Comparison of ENCODE assay signal across 9 cellular contexts in genomic region chr12:53500119-53500775, GRCh38. TPM values are rescaled to one million over a fixed set of nuclear protein-coding genes. Genes with fewer than 3 reads are reported as not detected.
DNase-seq lines count a peak whose midpoint lies in the region; ATAC-seq, FAIRE-seq and TF ChIP-seq lines count a peak whose summit lies in the region.
"Had no signal": no experiment of that assay in that cellular context is flagged by ENCODE, and none has a peak within 500 bp of the region (broad histone marks: within the 10 kb centered on the region; RNA-seq: fewer than 3 reads in every experiment).

No MANE protein-coding gene starts in this region.

- peak overlapping the region in 1 of 2 experiments; percentile 50 for H3K23ac ChIP-seq in mesenchymal stem cell (ENCODE audit: low read length in 2 of 2)

- H3K4ac ChIP-seq in mesenchymal stem cell (ENCODE audit: low read depth in 1 of 2, low read length in 2 of 2) = peak overlapping the region; percentile 94 to 97

- H3K27ac ChIP-seq in OCI-LY1 (ENCODE audit: low read depth, low read length, poor library complexity, severe bottlenecking) (peak overlapping the region; percentile 86), coronary artery (peak overlapping the region; percentile 96 to 99), mesenchymal stem cell (ENCODE audit: low read length, poor library complexity, severe bottlenecking) (peak overlapping the region; percentile 95), urinary bladder (ENCODE audit: low read depth) (peak overlapping the region; percentile 94)

- H2BK12ac ChIP-seq in mesenchymal stem cell (ENCODE audit: low read length in 2 of 2) = peak overlapping the region in 1 of 2 experiments; percentile 62

- peak; percentile 45 for DNase-seq in NCI-H2196 (lab: John Stamatoyannopoulos, UW; ENCODE audit: unreplicated experiment)
- DNase-seq in NCI-H2196 treated with DMSO at 0.1 percent for 48 hours (lab: John Stamatoyannopoulos, UW; ENCODE audit: unreplicated experiment) = no peak
- DNase-seq in coronary artery (ENCODE audit: low spot score) = no peak
- DNase-seq in mesenchymal stem cell = peak; percentile 96
- no peak for DNase-seq in urothelium cell line (ENCODE audit: low spot score)

- H3K27me3 ChIP-seq in OCI-LY1 (ENCODE audit: insufficient read depth, low read length) (no peaks in the 10 kb centered on the region), mesenchymal stem cell (ENCODE audit: control insufficient read depth in 1 of 2, insufficient read depth in 1 of 2, low read length in 2 of 2) (no peaks in the 10 kb centered on the region)

- H4K20me1 ChIP-seq in OCI-LY1 (ENCODE audit: insufficient read depth, low read length) = no peaks in the 10 kb centered on the region

- H2BK5ac ChIP-seq in mesenchymal stem cell (ENCODE audit: low read depth, low read length, poor library complexity, severe bottlenecking) = peak overlapping the region; percentile 75

- no peaks in the 10 kb centered on the region for H3K9me2 ChIP-seq in OCI-LY1 (ENCODE audit: low read depth, low read length)

- H3K4me3 ChIP-seq in OCI-LY1 (ENCODE audit: low read depth, low read length, poor library complexity, severe bottlenecking) (peak overlapping the region; percentile 80), coronary artery (peak overlapping the region; percentile 84), mesenchymal stem cell (ENCODE audit: insufficient read depth in 1 of 2, low read depth in 1 of 2, low read length in 2 of 2) (peak overlapping the region; percentile 55 to 94), urinary bladder (ENCODE audit: low read depth, low read length) (peak overlapping the region; percentile 54)

- H3K9me3 ChIP-seq in OCI-LY1 (ENCODE audit: low read length) (no peaks in the 10 kb centered on the region), mesenchymal stem cell (ENCODE audit: control insufficient read depth, low read length) (no peaks in the 10 kb centered on the region)

- peak overlapping the region; percentile 92 to 93 for H3K18ac ChIP-seq in mesenchymal stem cell (ENCODE audit: low read depth in 1 of 2, low read length in 2 of 2)

- no peaks in the 10 kb centered on the region for H3F3A ChIP-seq in OCI-LY1 (ENCODE audit: insufficient read depth, low read length)

- ATAC-seq in HG02870 (IDR thresholded peaks at IDR 0.05; ENCODE audit: unreplicated experiment) = no peak

- no peak for FAIRE-seq in urothelium cell line (lab: Jason Lieb, UNC)

- peak overlapping the region; percentile 69 for H2AK5ac ChIP-seq in mesenchymal stem cell (ENCODE audit: low read length, severe bottlenecking)

- H3K9ac ChIP-seq in OCI-LY1 (ENCODE audit: low read length) (peak overlapping the region; percentile 80), mesenchymal stem cell (ENCODE audit: low read length) (peak overlapping the region; percentile 100)

- peak overlapping the region; percentile 97 for H3K4me2 ChIP-seq in OCI-LY1 (ENCODE audit: low read length)
- peak overlapping the region; percentile 87 for H3K4me2 ChIP-seq in mesenchymal stem cell (ENCODE audit: low read length, poor library complexity, severe bottlenecking)

- H4K8ac ChIP-seq in mesenchymal stem cell (ENCODE audit: low read length) = peak overlapping the region; percentile 97

- H3K36me3 ChIP-seq in OCI-LY1 (ENCODE audit: insufficient read depth, low read length) (peaks cover 14% of the 10 kb centered on the region; the same call in 1 of the 2 replicates), mesenchymal stem cell (ENCODE audit: control insufficient read depth in 1 of 2, insufficient read depth in 2 of 2, low read depth in 1 of 2, low read length in 2 of 2) (peaks cover 27 to 29% of the 10 kb centered on the region in 2 experiments), urinary bladder (ENCODE audit: insufficient read depth) (no peaks in the 10 kb centered on the region)

- H3K79me1 ChIP-seq in mesenchymal stem cell (replicated peaks; ENCODE audit: low read length, poor library complexity, severe bottlenecking) = peaks cover 42% of the 10 kb centered on the region

- peaks cover 7% of the 10 kb centered on the region; the same call in 1 of the 2 replicates for H3K79me2 ChIP-seq in OCI-LY1 (ENCODE audit: insufficient read depth, low read length)

- peaks cover 30% of the 10 kb centered on the region for H3K4me1 ChIP-seq in OCI-LY1 (ENCODE audit: insufficient read depth, low read length, severe bottlenecking)
- peaks cover 34% of the 10 kb centered on the region for H3K4me1 ChIP-seq in mesenchymal stem cell (ENCODE audit: control insufficient read depth, insufficient read depth, low read depth, low read length)
- no peaks in the 10 kb centered on the region for H3K4me1 ChIP-seq in urinary bladder (ENCODE audit: insufficient read depth)

- H3K14ac ChIP-seq in mesenchymal stem cell (ENCODE audit: low read length in 2 of 2) = peak overlapping the region; percentile 87 to 93

- H2BK120ac ChIP-seq in mesenchymal stem cell (ENCODE audit: low read depth, low read length) = peak overlapping the region; percentile 99

- no peak for TF ChIP-seq CTCF in OCI-LY1 (IDR thresholded peaks at IDR 0.05; ENCODE audit: low read length)
- TF ChIP-seq CTCF in coronary artery (IDR thresholded peaks at IDR 0.05) = no peak

- H2BK15ac ChIP-seq in mesenchymal stem cell (ENCODE audit: low read depth, poor library complexity, severe bottlenecking) = peak overlapping the region; percentile 31

- H2AFZ ChIP-seq in OCI-LY1 (ENCODE audit: low read length) (no peak overlapping the region), mesenchymal stem cell (ENCODE audit: low read depth, low read length) (no peak overlapping the region)

- 11% methylated on average over 18 of the region's 18 CpGs for WGBS in mesenchymal stem cell
- 3% methylated on average over 18 of the region's 18 CpGs for WGBS in urinary bladder

- H4K91ac ChIP-seq in mesenchymal stem cell (ENCODE audit: low read length) = peak overlapping the region; percentile 92

RNA-seq across cellular contexts. Expression of gene TARBP2, which starts 0.8 kb away (rescaled TPM):
- 22.2 TPM for polyA plus RNA-seq in mesenchymal stem cell (2013, experiment 1 of 2)
- polyA plus RNA-seq in mesenchymal stem cell (2013, experiment 2 of 2) = 24.9 TPM
- total RNA-seq in urinary bladder = 22.2 TPM
- polyA plus RNA-seq in urinary bladder = 24.1 TPM

RNA-seq across cellular contexts. Expression of gene MAP3K12, which starts 1.0 kb away (rescaled TPM):
- polyA plus RNA-seq in mesenchymal stem cell (2013, experiment 1 of 2) = 59.4 TPM
- 61.3 TPM for polyA plus RNA-seq in mesenchymal stem cell (2013, experiment 2 of 2)
- total RNA-seq in urinary bladder = 17.3 TPM
- 27.4 TPM for polyA plus RNA-seq in urinary bladder

RNA-seq across cellular contexts. Expression of gene NPFF, which starts 7.0 kb away (rescaled TPM):
- 0.25 TPM for polyA plus RNA-seq in mesenchymal stem cell (2013, experiment 1 of 2)
- polyA plus RNA-seq in mesenchymal stem cell (2013, experiment 2 of 2) = 0.67 TPM
- total RNA-seq in urinary bladder = not detected
- polyA plus RNA-seq in urinary bladder = not detected
- total RNA-seq: pulmonary artery endothelial cell had no signal

RNA-seq across cellular contexts. Expression of gene PCBP2, which starts 48.3 kb away (rescaled TPM):
- polyA plus RNA-seq in mesenchymal stem cell (2013, experiment 1 of 2) = 467 TPM
- 455 TPM for polyA plus RNA-seq in mesenchymal stem cell (2013, experiment 2 of 2)
- 395 TPM for total RNA-seq in urinary bladder
- 420 TPM for polyA plus RNA-seq in urinary bladder

RNA-seq across cellular contexts. Expression of gene PRR13, which starts 58.7 kb away (rescaled TPM):
- 326 TPM for polyA plus RNA-seq in mesenchymal stem cell (2013, experiment 1 of 2)
- polyA plus RNA-seq in mesenchymal stem cell (2013, experiment 2 of 2) = 326 TPM
- 22.0 TPM for total RNA-seq in urinary bladder
- polyA plus RNA-seq in urinary bladder = 198 TPM

Comparison
In these comparisons a context has a peak if more than half of its experiments do, and no peak if none do; other contexts are left out.
1. DNase-seq: peak in NCI-H2196 (single experiment) and mesenchymal stem cell (single experiment); none in NCI-H2196 treated with DMSO at 0.1 percent for 48 hours (single experiment), coronary artery (single experiment) and urothelium cell line (single experiment).
2. Peak in every context shown above with its lines, with median percentiles within 50 percentile points of each other: H3K27ac ChIP-seq and H3K4me3 ChIP-seq.